In the genomic region with DNA sequence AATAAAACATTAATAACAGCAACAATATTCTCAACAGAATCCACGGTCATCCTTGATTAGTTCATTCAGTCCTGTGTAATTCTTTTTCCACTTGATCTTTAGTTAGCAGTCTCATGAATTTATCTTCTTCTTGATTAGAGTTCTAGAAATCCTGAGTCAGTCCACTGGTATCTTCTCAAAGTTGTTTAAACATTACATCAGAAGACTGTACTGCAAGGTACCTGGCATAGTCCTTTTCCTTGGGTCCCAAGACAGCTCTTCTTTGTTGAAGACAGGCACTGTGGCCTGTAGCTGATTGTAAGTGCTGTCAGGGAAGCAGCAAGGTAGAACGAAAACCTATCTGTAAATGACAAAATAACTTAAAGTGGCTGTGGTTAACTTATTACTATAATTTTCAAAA, we compare ENCODE assay signal across 1 cellular context.
TF ChIP-seq lines count a peak whose summit lies in the region.

No MANE protein-coding gene starts in this region.

TF ChIP-seq in IMR-90, 13 proteins besides CTCF, POLR2A, EP300 and RAD21 (continued from another document):
- TF ChIP-seq BHLHE40 (IDR thresholded peaks at IDR 0.05; ENCODE audit: low read depth, low read length) (no peak), RCOR1 (IDR thresholded peaks at IDR 0.05; ENCODE audit: insufficient replicate concordance, low read length) (no peak), FOS (IDR thresholded peaks at IDR 0.05; ENCODE audit: low read depth, low read length) (no peak), SMC3 (IDR thresholded peaks at IDR 0.05; ENCODE audit: low read depth, low read length) (no peak), MAZ (IDR thresholded peaks at IDR 0.05; ENCODE audit: borderline replicate concordance, low read depth, low read length) (no peak), CEBPB (IDR thresholded peaks at IDR 0.05; ENCODE audit: low read depth, low read length) (no peak), CHD1 (IDR thresholded peaks at IDR 0.05; ENCODE audit: low read depth, low read length) (no peak), NFE2L2 (IDR thresholded peaks at IDR 0.05; ENCODE audit: low read depth, low read length) (no peak), MXI1 (IDR thresholded peaks at IDR 0.05; ENCODE audit: borderline replicate concordance, low read depth, low read length) (no peak), RFX5 (IDR thresholded peaks at IDR 0.05; ENCODE audit: low read depth, low read length) (no peak)
- TF ChIP-seq, protein P1, sequence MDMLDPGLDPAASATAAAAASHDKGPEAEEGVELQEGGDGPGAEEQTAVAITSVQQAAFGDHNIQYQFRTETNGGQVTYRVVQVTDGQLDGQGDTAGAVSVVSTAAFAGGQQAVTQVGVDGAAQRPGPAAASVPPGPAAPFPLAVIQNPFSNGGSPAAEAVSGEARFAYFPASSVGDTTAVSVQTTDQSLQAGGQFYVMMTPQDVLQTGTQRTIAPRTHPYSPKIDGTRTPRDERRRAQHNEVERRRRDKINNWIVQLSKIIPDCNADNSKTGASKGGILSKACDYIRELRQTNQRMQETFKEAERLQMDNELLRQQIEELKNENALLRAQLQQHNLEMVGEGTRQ (IDR thresholded peaks at IDR 0.05; ENCODE audit: low read depth, low read length), result no peak
- TF ChIP-seq, protein P2, sequence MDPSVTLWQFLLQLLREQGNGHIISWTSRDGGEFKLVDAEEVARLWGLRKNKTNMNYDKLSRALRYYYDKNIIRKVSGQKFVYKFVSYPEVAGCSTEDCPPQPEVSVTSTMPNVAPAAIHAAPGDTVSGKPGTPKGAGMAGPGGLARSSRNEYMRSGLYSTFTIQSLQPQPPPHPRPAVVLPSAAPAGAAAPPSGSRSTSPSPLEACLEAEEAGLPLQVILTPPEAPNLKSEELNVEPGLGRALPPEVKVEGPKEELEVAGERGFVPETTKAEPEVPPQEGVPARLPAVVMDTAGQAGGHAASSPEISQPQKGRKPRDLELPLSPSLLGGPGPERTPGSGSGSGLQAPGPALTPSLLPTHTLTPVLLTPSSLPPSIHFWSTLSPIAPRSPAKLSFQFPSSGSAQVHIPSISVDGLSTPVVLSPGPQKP (IDR thresholded peaks at IDR 0.05; ENCODE audit: borderline replicate concordance, low read depth, low read length), result no peak
